In genomic region chr16:89968074-89968473, GRCh38 we compare ENCODE assay signal across 7 cellular contexts. TPM values are rescaled to one million over a fixed set of nuclear protein-coding genes. Genes with fewer than 3 reads are reported as not detected.
DNase-seq lines count a peak whose midpoint lies in the region; FAIRE-seq and TF ChIP-seq lines count a peak whose summit lies in the region.
"Not testable (repeated sequence)": the region's sequence is repeated elsewhere in the genome, so short reads cannot be mapped to it uniquely, and the experiment has no call there.
"Had no signal": no experiment of that assay in that cellular context is flagged by ENCODE, and none has a peak within 500 bp of the region (broad histone marks: within the 10 kb centered on the region; RNA-seq: fewer than 3 reads in every experiment).

No MANE protein-coding gene starts in this region.

- intact Hi-C loops in CD14-positive monocyte (cut with micrococcal nuclease); endothelial cell of umbilical vein (cut with micrococcal nuclease): not testable (repeated sequence)

- POLR2A ChIA-PET in RWPE1 (lab: Yijun Ruan, JAX; ENCODE audit: low non-redundant PET); endothelial cell of umbilical vein (lab: Charles Lee): not testable (repeated sequence)

- not testable (repeated sequence) for FAIRE-seq in endothelial cell of umbilical vein (lab: Jason Lieb, UNC)

- peak overlapping the region; percentile 85 to 94 (median 92) for H3K27ac Mint-ChIP-seq in CD14-positive monocyte
- H3K27ac Mint-ChIP-seq in type B pancreatic cell, result not testable (repeated sequence)

- DNase-seq in CD14-positive monocyte (ENCODE audit: low spot score); RWPE1 (ENCODE audit: low spot score); endothelial cell of umbilical vein (ENCODE audit: low read depth, low spot score); type B pancreatic cell (ENCODE audit: extremely low spot score, unreplicated experiment): not testable (repeated sequence)
- peak; percentile 50 for DNase-seq in H7

- not testable (repeated sequence) for H3K36me3 ChIP-seq in H7 (replicated peaks; ENCODE audit: control insufficient read depth, insufficient read depth, low read length)
- peaks cover 5 to 13% of the 10 kb centered on the region in 2 experiments for H3K36me3 ChIP-seq in endothelial cell of umbilical vein (ENCODE audit: control insufficient read depth in 2 of 2, extremely low read depth in 1 of 2, insufficient read depth in 2 of 2, low read length in 2 of 2)
- H3K36me3 ChIP-seq in neutrophil, result peaks cover 52% of the 10 kb centered on the region

- CTCF ChIA-PET in RWPE1 (lab: Yijun Ruan, JAX), result interaction anchor here (0.7 kb wide), 1 partner anchor 18 kb away, joined by 4 read pairs; no protein-coding TSS in a partner anchor
- CTCF ChIA-PET in endothelial cell of umbilical vein (lab: Charles Lee), result not testable (repeated sequence)

- peak overlapping the region; percentile 36 for H3K27ac ChIP-seq in RWPE1
- H3K27ac ChIP-seq in endothelial cell of umbilical vein (ENCODE audit: insufficient read depth, low read depth, low read length), result not testable (repeated sequence)
- peak overlapping the region; percentile 80 for H3K27ac ChIP-seq in neutrophil

- TF ChIP-seq POLR2A in endothelial cell of umbilical vein (IDR thresholded peaks at IDR 0.05; ENCODE audit: low read depth, low read length), result peak; percentile 37

- peaks cover 18% of the 10 kb centered on the region for H3K79me2 ChIP-seq in endothelial cell of umbilical vein (ENCODE audit: control insufficient read depth, insufficient read depth, low read length)

- BruUV-seq in endothelial cell of umbilical vein (replicated peaks; lab: Mats Ljungman, UMichigan), result not testable (repeated sequence)

- not testable (repeated sequence) for H3K9me3 Mint-ChIP-seq in CD14-positive monocyte, type B pancreatic cell

- peaks cover 23 to 51% of the 10 kb centered on the region in 2 donors for H3K36me3 Mint-ChIP-seq in CD14-positive monocyte
- peaks cover 10% of the 10 kb centered on the region for H3K36me3 Mint-ChIP-seq in type B pancreatic cell

- H3K27me3 Mint-ChIP-seq in CD14-positive monocyte (ENCODE audit: low read depth in 3 of 3); type B pancreatic cell: not testable (repeated sequence)

- H2AFZ ChIP-seq in endothelial cell of umbilical vein (ENCODE audit: low read depth, low read length), result not testable (repeated sequence)

- dilution Hi-C loops in endothelial cell of umbilical vein (cut with MboI; ENCODE audit: extremely low pct_ligation_motif_present, low sequenced_read_pairs), result not testable (repeated sequence)

- not testable (repeated sequence) for H3K9ac ChIP-seq in endothelial cell of umbilical vein (replicated peaks; ENCODE audit: extremely low read depth, insufficient read depth, low read length)

- not testable (repeated sequence) for H3K27me3 ChIP-seq in H7 (ENCODE audit: control insufficient read depth, insufficient read depth, low read length); endothelial cell of umbilical vein (ENCODE audit: control insufficient read depth in 2 of 2, insufficient read depth in 2 of 2, low read length in 2 of 2); neutrophil

- H3K4me2 ChIP-seq in endothelial cell of umbilical vein (ENCODE audit: insufficient read depth, low read length), result not testable (repeated sequence)

- peaks cover 46% of the 10 kb centered on the region for H3K4me1 Mint-ChIP-seq in CD14-positive monocyte
- H3K4me1 Mint-ChIP-seq in type B pancreatic cell (ENCODE audit: unreplicated experiment), result not testable (repeated sequence)

- H3K4me3 Mint-ChIP-seq in CD14-positive monocyte, result not testable (repeated sequence)
- H3K4me3 Mint-ChIP-seq in type B pancreatic cell, result peak overlapping the region; percentile 21

- H3K4me3 ChIP-seq in H7 (ENCODE audit: insufficient read depth, low read depth, low read length); endothelial cell of umbilical vein (replicated peaks in 1 of 3; ENCODE audit: insufficient read depth in 1 of 3, low read depth in 1 of 3, low read length in 3 of 3); neutrophil (ENCODE audit: low read depth in 1 of 2, low read length in 1 of 2): not testable (repeated sequence)

- H3K4me1 ChIP-seq in endothelial cell of umbilical vein (ENCODE audit: control insufficient read depth, extremely low read depth, insufficient read depth, low read length), result peaks cover 12% of the 10 kb centered on the region
- H3K4me1 ChIP-seq in neutrophil (ENCODE audit: control insufficient read depth in 1 of 2, insufficient read depth in 1 of 2, low read depth in 1 of 2, low read length in 1 of 2), result peaks cover 48 to 60% of the 10 kb centered on the region in 2 experiments

- TF ChIP-seq CTCF in CD14-positive monocyte (IDR thresholded peaks at IDR 0.05); RWPE1 (conservative IDR thresholded peaks at IDR 0.05; ENCODE audit: low read depth); endothelial cell of umbilical vein (IDR thresholded peaks at IDR 0.05; ENCODE audit: extremely low read depth in 1 of 2, insufficient read depth in 1 of 2, low read depth in 1 of 2, low read length in 2 of 2); neutrophil (IDR thresholded peaks at IDR 0.05); type B pancreatic cell (conservative IDR thresholded peaks at IDR 0.05): not testable (repeated sequence)

- H3K9me1 ChIP-seq in endothelial cell of umbilical vein (replicated peaks; ENCODE audit: control insufficient read depth, extremely low read depth, insufficient read depth, low read length), result not testable (repeated sequence)

- H4K20me1 ChIP-seq in endothelial cell of umbilical vein (replicated peaks; ENCODE audit: control insufficient read depth, extremely low read depth, insufficient read depth, low read length), result not testable (repeated sequence)

- not testable (repeated sequence) for H3K9me3 ChIP-seq in endothelial cell of umbilical vein (replicated peaks; ENCODE audit: control insufficient read depth, insufficient read depth, low read length); neutrophil

RNA-seq across cellular contexts. Expression of gene DEF8, which starts 19.5 kb away (rescaled TPM):
- polyA plus RNA-seq in CD14-positive monocyte (10 to 100 TPM; 63.7 to 83.7 TPM), endothelial cell of umbilical vein (193 and 221 TPM in 2 replicates)
- 65.0 and 67.2 TPM in 2 replicates for total RNA-seq in H7 (2014; rRNA removed; shearing (Covaris generic))
- total RNA-seq in endothelial cell of umbilical vein (82.6 and 93.5 TPM in 2 replicates), type B pancreatic cell (ENCODE audit: low replicate concordance) (61.0 and 63.5 TPM in 2 replicates)
- polyA plus RNA-seq in endothelial cell of umbilical vein (2011; cell fraction: cytosol; rRNA removed), result 126 and 143 TPM in 2 replicates
- polyA plus RNA-seq in endothelial cell of umbilical vein (2011; cell fraction: nucleus; rRNA removed), result 290 and 292 TPM in 2 replicates
- 108 and 111 TPM in 2 replicates for polyA plus RNA-seq in endothelial cell of umbilical vein (2012)
- 46.4 and 49.7 TPM in 2 replicates for polyA minus RNA-seq in endothelial cell of umbilical vein
- polyA minus RNA-seq in endothelial cell of umbilical vein (2011; cell fraction: cytosol; rRNA and poly(A)+ RNA removed), result 14.1 TPM
- polyA minus RNA-seq in endothelial cell of umbilical vein (2011; cell fraction: nucleus; rRNA and poly(A)+ RNA removed), result 45.4 and 53.7 TPM in 2 replicates

RNA-seq across cellular contexts. Expression of gene TUBB3, which starts 44.9 kb away (rescaled TPM):
- polyA plus RNA-seq in CD14-positive monocyte (not detected), endothelial cell of umbilical vein (170 and 214 TPM in 2 replicates)
- 390 and 607 TPM in 2 replicates for total RNA-seq in H7 (2014; rRNA removed; shearing (Covaris generic))
- total RNA-seq in endothelial cell of umbilical vein (164 and 215 TPM in 2 replicates), type B pancreatic cell (ENCODE audit: low replicate concordance) (62.0 and 91.4 TPM in 2 replicates)
- polyA plus RNA-seq in endothelial cell of umbilical vein (2011; cell fraction: cytosol; rRNA removed), result 99.2 and 121 TPM in 2 replicates
- polyA plus RNA-seq in endothelial cell of umbilical vein (2011; cell fraction: nucleus; rRNA removed), result 65.6 and 75.4 TPM in 2 replicates
- polyA plus RNA-seq in endothelial cell of umbilical vein (2012), result 275 and 337 TPM in 2 replicates
- polyA minus RNA-seq in endothelial cell of umbilical vein, result 114 and 129 TPM in 2 replicates
- polyA minus RNA-seq in endothelial cell of umbilical vein (2011; cell fraction: cytosol; rRNA and poly(A)+ RNA removed), result 17.8 TPM
- 25.2 and 25.6 TPM in 2 replicates for polyA minus RNA-seq in endothelial cell of umbilical vein (2011; cell fraction: nucleus; rRNA and poly(A)+ RNA removed)
- polyA plus RNA-seq: CD8-positive, alpha-beta memory T cell had no signal

RNA-seq across cellular contexts. Expression of gene MC1R, which starts 49.4 kb away (rescaled TPM):
- polyA plus RNA-seq in CD14-positive monocyte (under 1 TPM in 1 of 2 donors, not detected in 1; 0.21 TPM), endothelial cell of umbilical vein (4.2 and 4.9 TPM in 2 replicates)
- total RNA-seq in H7 (2014; rRNA removed; shearing (Covaris generic)), result 5.6 and 6.5 TPM in 2 replicates
- total RNA-seq in endothelial cell of umbilical vein (3.2 and 4.0 TPM in 2 replicates), type B pancreatic cell (ENCODE audit: low replicate concordance) (3.6 and 3.8 TPM in 2 replicates)
- 1.5 and 1.7 TPM in 2 replicates for polyA plus RNA-seq in endothelial cell of umbilical vein (2011; cell fraction: cytosol; rRNA removed)
- polyA plus RNA-seq in endothelial cell of umbilical vein (2011; cell fraction: nucleus; rRNA removed), result 16.7 and 18.4 TPM in 2 replicates
- 2.0 and 2.1 TPM in 2 replicates for polyA plus RNA-seq in endothelial cell of umbilical vein (2012)
- 6.7 and 14.2 TPM in 2 replicates for polyA minus RNA-seq in endothelial cell of umbilical vein
- 5.3 TPM for polyA minus RNA-seq in endothelial cell of umbilical vein (2011; cell fraction: cytosol; rRNA and poly(A)+ RNA removed)
- polyA minus RNA-seq in endothelial cell of umbilical vein (2011; cell fraction: nucleus; rRNA and poly(A)+ RNA removed), result 5.3 and 7.0 TPM in 2 replicates

RNA-seq across cellular contexts. Expression of gene DBNDD1, which starts 51.2 kb away (rescaled TPM):
- not detected for polyA plus RNA-seq in CD14-positive monocyte
- 59.7 and 71.4 TPM in 2 replicates for total RNA-seq in H7 (2014; rRNA removed; shearing (Covaris generic))
- total RNA-seq in endothelial cell of umbilical vein, result 28.2 and 33.6 TPM in 2 replicates
- polyA plus RNA-seq in endothelial cell of umbilical vein, result 45.7 and 54.7 TPM in 2 replicates
- 35.7 and 43.8 TPM in 2 replicates for polyA plus RNA-seq in endothelial cell of umbilical vein (2011; cell fraction: cytosol; rRNA removed)
- polyA plus RNA-seq in endothelial cell of umbilical vein (2011; cell fraction: nucleus; rRNA removed), result 14.7 and 17.6 TPM in 2 replicates
- polyA plus RNA-seq in endothelial cell of umbilical vein (2012), result 35.8 and 43.3 TPM in 2 replicates
- polyA minus RNA-seq in endothelial cell of umbilical vein, result 17.0 and 21.8 TPM in 2 replicates
- polyA minus RNA-seq in endothelial cell of umbilical vein (2011; cell fraction: cytosol; rRNA and poly(A)+ RNA removed), result 4.5 TPM
- 4.8 and 7.1 TPM in 2 replicates for polyA minus RNA-seq in endothelial cell of umbilical vein (2011; cell fraction: nucleus; rRNA and poly(A)+ RNA removed)
- 11.6 and 21.2 TPM in 2 replicates for total RNA-seq in type B pancreatic cell (ENCODE audit: low replicate concordance)
